In genomic region chr2:236576053-236576452, GRCh38 we compare ENCODE assay signal across 15 cellular contexts. TPM values are rescaled to one million over a fixed set of nuclear protein-coding genes. Genes with fewer than 3 reads are reported as not detected.
DNase-seq lines count a peak whose midpoint lies in the region; ATAC-seq and TF ChIP-seq lines count a peak whose summit lies in the region.
"Had no signal": no experiment of that assay in that cellular context is flagged by ENCODE, and none has a peak within 500 bp of the region (broad histone marks: within the 10 kb centered on the region; RNA-seq: fewer than 3 reads in every experiment).

No MANE protein-coding gene starts in this region.

- H3K9me3 ChIP-seq in mucosa of descending colon (no peaks in the 10 kb centered on the region), suprapubic skin (no peaks in the 10 kb centered on the region)

- no peak for TF ChIP-seq POLR2A in suprapubic skin (IDR thresholded peaks at IDR 0.05)

- H3K27me3 ChIP-seq in suprapubic skin: peaks cover 2% of the 10 kb centered on the region

- peak overlapping the region in 1 of 2 donors; percentile 65 for H3K27ac ChIP-seq in coronary artery
- H3K27ac ChIP-seq in suprapubic skin: peak overlapping the region; percentile 77
- H3K27ac ChIP-seq: 22Rv1 had no signal

- intact Hi-C loops in mucosa of descending colon (cut with DNase I, micrococcal nuclease): no loop called here

- DNase-seq in DMS 273 (lab: John Stamatoyannopoulos, UW; ENCODE audit: unreplicated experiment): peak; percentile 24
- no peak for DNase-seq in DMS 273 treated with DMSO at 0.1 percent for 48 hours (lab: John Stamatoyannopoulos, UW)
- no peak for DNase-seq in coronary artery (ENCODE audit: low spot score)
- no peak for DNase-seq in mucosa of descending colon
- no peak for DNase-seq in suprapubic skin (ENCODE audit: low spot score in 2 of 2)
- no peak for DNase-seq in stimulated activated naive CD8-positive, alpha-beta T cell treated with anti-CD3 and anti-CD28 coated beads, Interleukin-15, Interleukin-2, amounts not matched to agents 100 U/mL and 50 U/mL, for 24 hours
- DNase-seq in NCI-H748 treated with DMSO at 0.1 percent for 48 hours (lab: John Stamatoyannopoulos, UW): no peak
- DNase-seq in NCI-H1417 treated with DMSO at 0.1 percent for 48 hours (lab: John Stamatoyannopoulos, UW): no peak
- DNase-seq: activated CD4-positive, alpha-beta memory T cell treated with anti-CD3 and anti-CD28 coated beads, Interleukin-2, amount 10 ng/mL, durations not matched to agents 7 days and 5 days; CD4-positive, CD25-positive, alpha-beta regulatory T cell; GDM1; MV-4-11 had no signal

- 83% methylated on average over 8 of the region's 8 CpGs for WGBS in suprapubic skin

- H3K36me3 ChIP-seq in mucosa of descending colon (ENCODE audit: low read depth) (no peaks in the 10 kb centered on the region), suprapubic skin (peaks cover 5% of the 10 kb centered on the region)

- H3K4me3 ChIP-seq in coronary artery: peak overlapping the region; percentile 76
- no peak overlapping the region for H3K4me3 ChIP-seq in mucosa of descending colon
- no peak overlapping the region for H3K4me3 ChIP-seq in suprapubic skin

- no peak for TF ChIP-seq CTCF in coronary artery (IDR thresholded peaks at IDR 0.05)
- no peak for TF ChIP-seq CTCF in mucosa of descending colon (IDR thresholded peaks at IDR 0.05)
- TF ChIP-seq CTCF in suprapubic skin (IDR thresholded peaks at IDR 0.05): no peak

- TF ChIP-seq EP300 in suprapubic skin (IDR thresholded peaks at IDR 0.05): no peak

- ATAC-seq in mucosa of descending colon: peak; percentile 23
- ATAC-seq in stimulated activated naive CD8-positive, alpha-beta T cell treated with anti-CD3 and anti-CD28 coated beads, Interleukin-15, Interleukin-2, amounts not matched to agents 100 U/mL and 50 U/mL, for 24 hours: no peak
- ATAC-seq: sciatic nerve had no signal

- H3K4me1 ChIP-seq in mucosa of descending colon (ENCODE audit: low read depth) (no peaks in the 10 kb centered on the region), suprapubic skin (peaks cover 39% of the 10 kb centered on the region)

RNA-seq across cellular contexts. Expression of gene ACKR3, which starts 6.4 kb away (rescaled TPM):
- total RNA-seq in mucosa of descending colon: 10 to 100 TPM in 2 of 3 donors, 1 to 10 TPM in 1; 8.0 to 17.9 (median 11.9) TPM
- 10 to 100 TPM; 15.8 to 51.5 (median 34.9) TPM for total RNA-seq in suprapubic skin
- total RNA-seq: HT-29 had no signal
